In the genomic region with DNA sequence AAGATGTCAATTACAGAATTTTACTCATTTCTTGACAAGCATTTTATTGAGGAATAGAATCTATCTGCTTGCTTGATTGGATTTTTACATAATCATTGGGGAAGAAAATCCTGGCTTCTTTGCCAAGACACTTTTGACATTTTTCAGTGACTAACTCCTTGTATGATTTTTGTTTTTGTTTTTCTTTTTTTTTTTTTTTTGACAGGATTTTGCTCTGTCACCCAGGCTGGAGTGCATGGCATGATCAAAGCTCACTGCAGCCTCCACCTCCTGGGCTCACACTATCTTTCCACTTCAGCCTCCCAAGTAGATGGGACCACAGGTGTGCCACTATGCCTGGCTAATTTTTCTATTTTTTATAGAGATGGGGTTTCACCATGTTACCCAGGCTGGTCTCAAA, we compare ENCODE assay signal across 1 cellular context.
TF ChIP-seq lines count a peak whose summit lies in the region.

No MANE protein-coding gene starts in this region.

TF ChIP-seq in IMR-90, 13 proteins besides CTCF, POLR2A, EP300 and RAD21:
- no peak for TF ChIP-seq NFE2L2 (IDR thresholded peaks at IDR 0.05; ENCODE audit: low read depth, low read length)
- no peak for TF ChIP-seq BHLHE40 (IDR thresholded peaks at IDR 0.05; ENCODE audit: low read depth, low read length)
- no peak for TF ChIP-seq CEBPB (IDR thresholded peaks at IDR 0.05; ENCODE audit: low read depth, low read length)
